In the genomic region with DNA sequence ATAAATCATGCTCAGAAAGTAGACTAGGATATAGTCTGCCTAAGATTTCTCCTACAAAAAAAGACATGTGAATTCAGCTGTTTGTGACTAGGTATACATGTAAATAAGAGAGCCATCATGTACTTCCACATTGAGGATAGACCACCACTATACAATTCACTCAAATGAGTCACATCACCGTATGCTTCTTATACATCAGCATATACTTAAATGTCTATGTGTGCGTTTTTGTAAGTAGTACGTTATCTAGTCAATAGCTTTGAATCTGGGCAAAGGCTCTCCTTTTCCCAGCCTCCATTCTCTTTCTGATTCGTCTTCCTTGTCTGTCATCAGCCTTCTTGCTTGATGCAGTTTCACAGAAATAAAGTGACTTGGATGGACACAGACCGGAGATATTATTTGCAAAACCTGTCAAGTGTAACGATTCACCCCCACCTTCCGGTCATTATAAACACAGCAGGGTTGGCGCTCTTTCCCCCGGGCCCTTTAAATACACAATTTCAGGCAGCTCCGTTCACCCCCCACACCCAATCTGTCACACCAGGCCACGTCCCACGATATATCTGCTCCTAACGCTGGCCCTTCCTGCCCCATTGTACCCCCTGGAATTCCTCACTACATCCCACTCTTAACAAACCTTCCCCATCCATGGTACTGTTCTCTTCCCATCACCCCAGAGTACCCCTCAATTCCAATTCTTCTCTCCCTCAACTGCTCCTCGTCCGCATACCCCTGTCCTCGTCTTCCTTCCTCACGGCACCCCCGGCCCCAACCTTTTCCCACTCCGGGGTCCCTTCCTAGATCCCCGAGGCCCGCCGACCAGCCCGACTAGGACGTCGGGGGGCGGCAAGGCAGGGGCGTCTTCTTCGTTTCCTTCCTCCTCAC, we compare ENCODE assay signal across 8 cellular contexts. TPM values are rescaled to one million over a fixed set of nuclear protein-coding genes. Genes with fewer than 3 reads are reported as not detected.
DNase-seq lines count a peak whose midpoint lies in the region; ATAC-seq and TF ChIP-seq lines count a peak whose summit lies in the region.

No MANE protein-coding gene starts in this region.

- ATAC-seq in GM18867 (IDR thresholded peaks at IDR 0.05; ENCODE audit: unreplicated experiment), result peak; percentile 36
- peak; percentile 34 for ATAC-seq in HG03432 (IDR thresholded peaks at IDR 0.05; ENCODE audit: unreplicated experiment)

- no peaks in the 10 kb centered on the region for H3K9me2 ChIP-seq in OCI-LY7 (ENCODE audit: insufficient read depth, low read length)

- H3K9me3 ChIP-seq in OCI-LY7 (ENCODE audit: low read length) (no peaks in the 10 kb centered on the region), transverse colon (no peaks in the 10 kb centered on the region)

- intact Hi-C loops in OCI-LY7 (cut with micrococcal nuclease; ENCODE audit: unreplicated experiment), result loop anchor here (1.0 to 5.0 kb wide), 3 partner anchors 40 to 791 kb away; a partner anchor contains a TSS
- intact Hi-C loops in activated T-helper 1 cell treated with anti-CD3 and anti-CD28 coated beads, Interleukin-12 subunit alpha, Interleukin-12 subunit beta, Interleukin-2, Interleukin-4 antibody, amounts not matched to agents 30 ng/mL and 10 ng/mL and 1 ng/mL, durations not matched to agents 14 hours and 24 hours and 36 hours (cut with micrococcal nuclease), result loop anchor here (1.0 to 5.0 kb wide), 5 partner anchors 96 to 1849 kb away; a partner anchor contains a TSS
- intact Hi-C loops in transverse colon (cut with DNase I; ENCODE audit: low total_unique reads), result no loop called here

- peaks cover 12% of the 10 kb centered on the region; the same call in 1 of the 2 replicates for H3K79me2 ChIP-seq in OCI-LY7 (ENCODE audit: insufficient read depth, low read depth, low read length)

- peak overlapping the region; percentile 88 for H3K4me2 ChIP-seq in OCI-LY7 (ENCODE audit: low read length)

- no peak for TF ChIP-seq EP300 in transverse colon (IDR thresholded peaks at IDR 0.05; ENCODE audit: low read depth)

- H3K4me1 Mint-ChIP-seq in activated T-helper 1 cell treated with anti-CD3 and anti-CD28 coated beads, Interleukin-12 subunit alpha, Interleukin-12 subunit beta, Interleukin-2, Interleukin-4 antibody, amounts not matched to agents 30 ng/mL and 10 ng/mL and 1 ng/mL, durations not matched to agents 14 hours and 24 hours and 36 hours (ENCODE audit: low read depth), result peaks cover 60% of the 10 kb centered on the region
- peaks cover 57% of the 10 kb centered on the region for H3K4me1 Mint-ChIP-seq in nephron progenitor cell

- no TSS peak for BruUV-seq in OCI-LY7 (replicated peaks; lab: Mats Ljungman, UMichigan)

- no peaks in the 10 kb centered on the region for H3K27me3 Mint-ChIP-seq in activated T-helper 1 cell treated with anti-CD3 and anti-CD28 coated beads, Interleukin-12 subunit alpha, Interleukin-12 subunit beta, Interleukin-2, Interleukin-4 antibody, amounts not matched to agents 30 ng/mL and 10 ng/mL and 1 ng/mL, durations not matched to agents 14 hours and 24 hours and 36 hours (ENCODE audit: insufficient read depth)
- H3K27me3 Mint-ChIP-seq in nephron progenitor cell (ENCODE audit: low read depth, poor library complexity), result peaks cover 3% of the 10 kb centered on the region

- CTCF ChIA-PET in OCI-LY7 (lab: Charles Lee; ENCODE audit: unreplicated experiment), result interaction anchor here (0.6 kb wide), 1 partner anchor 40 kb away, joined by 3 read pairs; no protein-coding TSS in a partner anchor

- no peak for TF ChIP-seq POLR2A in transverse colon (IDR thresholded peaks at IDR 0.05)

- peaks cover 30% of the 10 kb centered on the region for H3K4me1 ChIP-seq in OCI-LY7 (ENCODE audit: insufficient read depth, low read length, poor library complexity, severe bottlenecking)
- peaks cover 10 to 34% (median 15%) of the 10 kb centered on the region in 4 donors for H3K4me1 ChIP-seq in transverse colon

- in situ Hi-C loops in ACHN (cut with HindIII; ENCODE audit: low pct_ligation_motif_present, low pct_unique_long_range_greater_than_20kb, low sequenced_read_pairs) (no loop called here), transverse colon (cut with MboI; ENCODE audit: low pct_ligation_motif_present in 1 of 4, low pct_unique_long_range_greater_than_20kb in 1 of 4, low sequenced_read_pairs in 3 of 4) (no loop called here)

- H3K9me3 Mint-ChIP-seq in activated T-helper 1 cell treated with anti-CD3 and anti-CD28 coated beads, Interleukin-12 subunit alpha, Interleukin-12 subunit beta, Interleukin-2, Interleukin-4 antibody, amounts not matched to agents 30 ng/mL and 10 ng/mL and 1 ng/mL, durations not matched to agents 14 hours and 24 hours and 36 hours, result no peaks in the 10 kb centered on the region
- no peaks in the 10 kb centered on the region for H3K9me3 Mint-ChIP-seq in nephron progenitor cell

- H3K36me3 Mint-ChIP-seq in activated T-helper 1 cell treated with anti-CD3 and anti-CD28 coated beads, Interleukin-12 subunit alpha, Interleukin-12 subunit beta, Interleukin-2, Interleukin-4 antibody, amounts not matched to agents 30 ng/mL and 10 ng/mL and 1 ng/mL, durations not matched to agents 14 hours and 24 hours and 36 hours (ENCODE audit: low read depth), result peaks cover 18% of the 10 kb centered on the region
- H3K36me3 Mint-ChIP-seq in nephron progenitor cell (ENCODE audit: low read depth), result peaks cover 10% of the 10 kb centered on the region

- H4K20me1 ChIP-seq in OCI-LY7 (ENCODE audit: insufficient read depth, low read length), result no peaks in the 10 kb centered on the region

- H3K27me3 ChIP-seq in transverse colon, result no peaks in the 10 kb centered on the region

- H3K4me3 ChIP-seq in OCI-LY7 (ENCODE audit: low read depth, low read length, poor library complexity, severe bottlenecking), result peak overlapping the region; percentile 85
- H3K4me3 ChIP-seq in transverse colon, result peak overlapping the region; percentile 80 to 99 (median 84)

- H3K27ac Mint-ChIP-seq in activated T-helper 1 cell treated with anti-CD3 and anti-CD28 coated beads, Interleukin-12 subunit alpha, Interleukin-12 subunit beta, Interleukin-2, Interleukin-4 antibody, amounts not matched to agents 30 ng/mL and 10 ng/mL and 1 ng/mL, durations not matched to agents 14 hours and 24 hours and 36 hours, result peak overlapping the region; percentile 100
- peak overlapping the region; percentile 96 for H3K27ac Mint-ChIP-seq in nephron progenitor cell

- TF ChIP-seq CTCF in OCI-LY7 (conservative IDR thresholded peaks at IDR 0.05; ENCODE audit: low read length) (peak; percentile 32; the same call in 1 of the 2 replicates), nephron progenitor cell (IDR thresholded peaks at IDR 0.05) (no peak), transverse colon (IDR thresholded peaks at IDR 0.05) (peak in 2 of 5 experiments; percentile 12 to 25)

- peak overlapping the region; percentile 99 for H3K4me3 Mint-ChIP-seq in activated T-helper 1 cell treated with anti-CD3 and anti-CD28 coated beads, Interleukin-12 subunit alpha, Interleukin-12 subunit beta, Interleukin-2, Interleukin-4 antibody, amounts not matched to agents 30 ng/mL and 10 ng/mL and 1 ng/mL, durations not matched to agents 14 hours and 24 hours and 36 hours
- H3K4me3 Mint-ChIP-seq in nephron progenitor cell, result peak overlapping the region; percentile 99

- H2AFZ ChIP-seq in OCI-LY7 (ENCODE audit: low read length), result peak overlapping the region; percentile 84

- peaks cover 9% of the 10 kb centered on the region for H3K36me3 ChIP-seq in OCI-LY7 (ENCODE audit: insufficient read depth, low read length)
- H3K36me3 ChIP-seq in transverse colon, result peaks cover 0 to 21% (median 6%) of the 10 kb centered on the region in 4 donors

- DNase-seq in ACHN (peak; percentile 17), OCI-LY7 (ENCODE audit: low spot score) (peak; percentile 76), fibroblast of peridontal ligament (ENCODE audit: extremely low read depth) (peak; percentile 38), nephron progenitor cell (peak; percentile 29), transverse colon (peak; percentile 47)
- peak; percentile 31 for DNase-seq in activated T-helper 1 cell treated with anti-CD3 and anti-CD28 coated beads, Interleukin-12 subunit alpha, Interleukin-12 subunit beta, Interleukin-2, Interleukin-4 antibody, amounts not matched to agents 30 ng/mL and 10 ng/mL and 1 ng/mL, durations not matched to agents 14 hours and 24 hours and 36 hours (ENCODE audit: low spot score)

- POLR2A ChIA-PET in OCI-LY7 (lab: Charles Lee), result interaction anchor here (0.7 to 4.4 kb wide), 6 partner anchors 9 to 250 kb away, joined by 3 to 53 read pairs (median 3); a partner anchor contains a TSS

- WGBS in transverse colon (ENCODE audit: low coverage in 1 of 2), 2 donors, result 1% methylated on average over 15 to 28 of the region's 28 CpGs

- peak overlapping the region; percentile 66 for H3K27ac ChIP-seq in OCI-LY7 (ENCODE audit: low read depth, low read length, poor library complexity, severe bottlenecking)
- peak overlapping the region; percentile 90 to 99 (median 96) for H3K27ac ChIP-seq in transverse colon

RNA-seq across cellular contexts. Expression of a gene that starts 0.6 kb away (rescaled TPM):
- 3.2 and 3.4 TPM in 2 replicates for total RNA-seq in OCI-LY7 (2014; rRNA removed; shearing (Covaris generic))
- 7.7 and 14.2 TPM in 2 replicates for total RNA-seq in OCI-LY7 (2022)
- 8.8 and 10.4 TPM in 2 replicates for total RNA-seq in activated T-helper 1 cell treated with anti-CD3 and anti-CD28 coated beads, Interleukin-12 subunit alpha, Interleukin-12 subunit beta, Interleukin-2, Interleukin-4 antibody, amounts not matched to agents 30 ng/mL and 10 ng/mL and 1 ng/mL, durations not matched to agents 14 hours and 24 hours and 36 hours
- total RNA-seq in transverse colon, result 10 to 100 TPM in 1 of 4 donors, 1 to 10 TPM in 3; 6.0 to 14.3 (median 9.4) TPM

RNA-seq across cellular contexts. Expression of a gene that starts 40.2 kb away (rescaled TPM):
- total RNA-seq in OCI-LY7 (2014; rRNA removed; shearing (Covaris generic)), result 22.2 and 28.3 TPM in 2 replicates
- 27.5 and 35.4 TPM in 2 replicates for total RNA-seq in OCI-LY7 (2022)
- total RNA-seq in activated T-helper 1 cell treated with anti-CD3 and anti-CD28 coated beads, Interleukin-12 subunit alpha, Interleukin-12 subunit beta, Interleukin-2, Interleukin-4 antibody, amounts not matched to agents 30 ng/mL and 10 ng/mL and 1 ng/mL, durations not matched to agents 14 hours and 24 hours and 36 hours, result 55.6 and 56.5 TPM in 2 replicates
- total RNA-seq in transverse colon, result 10 to 100 TPM; 10.5 to 80.8 (median 25.8) TPM

Comparison
In these comparisons a context has a peak if more than half of its experiments do, and no peak if none do; other contexts are left out.
1. Peak in every context shown above with its lines: DNase-seq, ATAC-seq, H3K4me3 ChIP-seq and H3K27ac ChIP-seq.
2. DNase-seq: peak in every context shown above with its lines; median percentile 76 in OCI-LY7; 47 in transverse colon; 38 in fibroblast of peridontal ligament; 31 in activated T-helper 1 cell treated with anti-CD3 and anti-CD28 coated beads, Interleukin-12 subunit alpha, Interleukin-12 subunit beta, Interleukin-2, Interleukin-4 antibody, amounts not matched to agents 30 ng/mL and 10 ng/mL and 1 ng/mL, durations not matched to agents 14 hours and 24 hours and 36 hours; 29 in nephron progenitor cell; 17 in ACHN.